7 cellular contexts compared by ENCODE assay signal in genomic region chr5:19928556-19929421, GRCh38. TPM values are rescaled to one million over a fixed set of nuclear protein-coding genes. Genes with fewer than 3 reads are reported as not detected.
DNase-seq lines count a peak whose midpoint lies in the region; ATAC-seq and TF ChIP-seq lines count a peak whose summit lies in the region.

No MANE protein-coding gene starts in this region.

- in situ Hi-C loops in brain microvascular endothelial cell (cut with HindIII; ENCODE audit: low pct_ligation_motif_present, low sequenced_read_pairs) = no loop called here

- POLR2A ChIA-PET in activated CD4-positive, alpha-beta T cell treated with anti-CD3 and anti-CD28 coated beads, Interleukin-2, amount 10 ng/mL, durations not matched to agents 7 days and 5 days (lab: Charles Lee) = no interaction called here

- peaks cover 3% of the 10 kb centered on the region for H3K9me3 Mint-ChIP-seq in activated CD4-positive, alpha-beta T cell treated with anti-CD3 and anti-CD28 coated beads, Interleukin-2, amount 10 ng/mL, durations not matched to agents 7 days and 5 days

- no peak overlapping the region for H3K4me3 ChIP-seq in brain microvascular endothelial cell (ENCODE audit: low read depth, low read length)
- H3K4me3 ChIP-seq in osteoblast (ENCODE audit: insufficient read depth, low read length) = no peak overlapping the region
- H3K4me3 ChIP-seq in MM.1S (ENCODE audit: low read length) = no peak overlapping the region

- H4K20me1 ChIP-seq in osteoblast (ENCODE audit: insufficient read depth, low read length) = no peaks in the 10 kb centered on the region
- no peaks in the 10 kb centered on the region for H4K20me1 ChIP-seq in MM.1S (ENCODE audit: insufficient read depth, low read length)

- DNase-seq in LoVo (ENCODE audit: low spot score) = peak; percentile 32
- DNase-seq in brain microvascular endothelial cell = peak; percentile 68
- no peak for DNase-seq in osteoblast (ENCODE audit: insufficient read length, low spot score, missing footprints)
- DNase-seq in activated CD4-positive, alpha-beta T cell treated with anti-CD3 and anti-CD28 coated beads, Interleukin-2, amount 10 ng/mL, durations not matched to agents 7 days and 5 days = no peak
- DNase-seq in MM.1S = no peak
- no peak for DNase-seq in SK-N-DZ (ENCODE audit: low spot score)

- no peaks in the 10 kb centered on the region for H3K36me3 ChIP-seq in brain microvascular endothelial cell (replicated peaks)
- no peaks in the 10 kb centered on the region for H3K36me3 ChIP-seq in osteoblast (ENCODE audit: insufficient read depth, low read length)
- no peaks in the 10 kb centered on the region for H3K36me3 ChIP-seq in MM.1S (replicated peaks; ENCODE audit: insufficient read depth, low read length)

- ATAC-seq in GM21619 (IDR thresholded peaks at IDR 0.05; ENCODE audit: unreplicated experiment) = peak; percentile 61

- no peak overlapping the region for H3K27ac Mint-ChIP-seq in activated CD4-positive, alpha-beta T cell treated with anti-CD3 and anti-CD28 coated beads, Interleukin-2, amount 10 ng/mL, durations not matched to agents 7 days and 5 days

- CTCF ChIA-PET in activated CD4-positive, alpha-beta T cell treated with anti-CD3 and anti-CD28 coated beads, Interleukin-2, amount 10 ng/mL, durations not matched to agents 7 days and 5 days (lab: Charles Lee) = no interaction called here

- H3K79me2 ChIP-seq in osteoblast (ENCODE audit: insufficient read depth, low read length) (no peaks in the 10 kb centered on the region), MM.1S (ENCODE audit: low read length) (no peaks in the 10 kb centered on the region)

- H3K4me1 Mint-ChIP-seq in activated CD4-positive, alpha-beta T cell treated with anti-CD3 and anti-CD28 coated beads, Interleukin-2, amount 10 ng/mL, durations not matched to agents 7 days and 5 days = no peaks in the 10 kb centered on the region

- no peaks in the 10 kb centered on the region for H3K4me1 ChIP-seq in osteoblast (ENCODE audit: insufficient read depth, low read length)
- H3K4me1 ChIP-seq in MM.1S (ENCODE audit: low read length) = no peaks in the 10 kb centered on the region

- H3K27ac ChIP-seq in brain microvascular endothelial cell (peak overlapping the region; percentile 22), osteoblast (ENCODE audit: low read depth, low read length) (no peak overlapping the region), MM.1S (ENCODE audit: low read length) (no peak overlapping the region)

- TF ChIP-seq CTCF in brain microvascular endothelial cell (IDR thresholded peaks at IDR 0.05; ENCODE audit: low read depth, low read length, missing control alignments) = no peak
- no peak for TF ChIP-seq CTCF in osteoblast (IDR thresholded peaks at IDR 0.05; ENCODE audit: extremely low read depth, low read depth, low read length)
- TF ChIP-seq CTCF in MM.1S (IDR thresholded peaks at IDR 0.05; ENCODE audit: low read length) = no peak

- H3K9me3 ChIP-seq in osteoblast (ENCODE audit: low read depth, low read length) (peaks cover 5% of the 10 kb centered on the region), MM.1S (replicated peaks; ENCODE audit: insufficient read depth, low read length) (no peaks in the 10 kb centered on the region)

- H3K4me2 ChIP-seq in osteoblast (ENCODE audit: insufficient read depth, low read length) = no peak overlapping the region
- no peak overlapping the region for H3K4me2 ChIP-seq in MM.1S (ENCODE audit: low read depth, low read length)

- H3K9me2 ChIP-seq in MM.1S (replicated peaks; ENCODE audit: insufficient read depth, low read length) = no peaks in the 10 kb centered on the region; the same call in 1 of the 2 replicates

- H3K4me3 Mint-ChIP-seq in activated CD4-positive, alpha-beta T cell treated with anti-CD3 and anti-CD28 coated beads, Interleukin-2, amount 10 ng/mL, durations not matched to agents 7 days and 5 days = no peak overlapping the region

- H3F3A ChIP-seq in MM.1S (ENCODE audit: insufficient read depth, low read length) = no peaks in the 10 kb centered on the region

- no peaks in the 10 kb centered on the region for H3K27me3 ChIP-seq in brain microvascular endothelial cell (replicated peaks)
- no peaks in the 10 kb centered on the region for H3K27me3 ChIP-seq in osteoblast (ENCODE audit: insufficient read depth, low read length)
- H3K27me3 ChIP-seq in MM.1S (replicated peaks; ENCODE audit: insufficient read depth, low read length) = no peaks in the 10 kb centered on the region

- H3K27me3 Mint-ChIP-seq in activated CD4-positive, alpha-beta T cell treated with anti-CD3 and anti-CD28 coated beads, Interleukin-2, amount 10 ng/mL, durations not matched to agents 7 days and 5 days = no peaks in the 10 kb centered on the region

- H3K36me3 Mint-ChIP-seq in activated CD4-positive, alpha-beta T cell treated with anti-CD3 and anti-CD28 coated beads, Interleukin-2, amount 10 ng/mL, durations not matched to agents 7 days and 5 days (ENCODE audit: low read depth) = no peaks in the 10 kb centered on the region

- H2AFZ ChIP-seq in osteoblast (ENCODE audit: low read length) (peak overlapping the region; percentile 33), MM.1S (ENCODE audit: low read length) (no peak overlapping the region)

- H3K9ac ChIP-seq in MM.1S (ENCODE audit: low read length) = no peak overlapping the region

RNA-seq across cellular contexts. Expression of gene CDH18, which starts 59.2 kb away (rescaled TPM):
- total RNA-seq in osteoblast = 0.29 and 0.36 TPM in 2 replicates
- not detected for total RNA-seq in activated CD4-positive, alpha-beta T cell treated with anti-CD3 and anti-CD28 coated beads, Interleukin-2, amount 10 ng/mL, durations not matched to agents 7 days and 5 days
- polyA plus RNA-seq in SK-N-DZ (2014; cell fraction: cytosol; rRNA removed) = 1.4 and 2.1 TPM in 2 replicates
- 0.65 and 1.5 TPM in 2 replicates for polyA plus RNA-seq in SK-N-DZ (2014; cell fraction: nucleus; rRNA removed)

Comparison
In these comparisons a context has a peak if more than half of its experiments do, and no peak if none do; other contexts are left out.
1. DNase-seq: peak in LoVo (single experiment) and brain microvascular endothelial cell (single experiment); none in osteoblast (single experiment), activated CD4-positive, alpha-beta T cell treated with anti-CD3 and anti-CD28 coated beads, Interleukin-2, amount 10 ng/mL, durations not matched to agents 7 days and 5 days (single experiment), MM.1S (single experiment) and SK-N-DZ (single experiment).